ENCODE assay signal across 25 cellular contexts in the genomic region with DNA sequence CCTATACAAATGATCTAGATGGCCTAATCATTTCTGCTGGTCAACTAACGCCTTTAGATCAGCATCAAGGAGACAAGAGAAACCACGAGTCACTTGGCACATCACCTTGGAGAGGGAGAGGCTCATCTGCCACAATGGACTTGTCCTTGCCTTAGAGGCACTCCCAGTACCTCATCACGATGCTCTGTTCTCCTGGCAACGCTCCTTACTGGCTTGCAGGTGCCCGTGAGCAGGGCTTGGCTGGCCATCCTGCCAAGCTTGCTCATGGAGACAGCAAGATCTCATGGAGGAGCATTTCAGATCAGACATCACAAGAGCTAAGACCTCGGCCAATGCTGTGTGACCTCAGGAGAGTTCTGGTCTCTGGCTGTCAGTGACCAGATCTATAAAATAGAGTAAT.
"Had no signal": no experiment of that assay in that cellular context is flagged by ENCODE, and none has a peak within 500 bp of the region (broad histone marks: within the 10 kb centered on the region; RNA-seq: fewer than 3 reads in every experiment).

No MANE protein-coding gene starts in this region.

- H3K9me3 ChIP-seq: Peyer's patch, SJCRH30 had no signal

- DNase-seq: IMR-90; Kasumi-1; MM.1S; NCI-H1092 treated with DMSO at 0.1 percent for 48 hours; NCI-H1436; NCI-H187; NCI-H2029; NCI-H2081 treated with DMSO at 0.1 percent for 48 hours; NCI-H2171; NCI-H226; NCI-H446 treated with DMSO at 0.1 percent for 48 hours; NCI-H510A treated with DMSO at 0.1 percent for 48 hours; NCI-H526; NCI-H748 treated with DMSO at 0.1 percent for 48 hours; NK-92 treated with Interleukin-12 subunit alpha and Interleukin-12 subunit beta, amount 100 ng/mL, for 24 hours; OCI-M1; PC-9; Peyer's patch; SHP77 treated with DMSO at 0.1 percent for 48 hours; SJCRH30 had no signal

- H3K27me3 ChIP-seq: Peyer's patch, SJCRH30 had no signal

- H3K36me3 ChIP-seq: Peyer's patch, SJCRH30 had no signal

- ATAC-seq: HepG2, K562, Right ventricle myocardium inferior, SK-N-SH treated with all-trans-retinoic acid at 6 μM for 48 hours had no signal

- H3K27ac ChIP-seq: KMS-11, PC-9, Peyer's patch, SJCRH30 had no signal

- H3K4me3 ChIP-seq: K562, PC-9, Peyer's patch, SJCRH30 had no signal
